Comparison of ENCODE assay signal across 8 cellular contexts in genomic region chr6:110681543-110682459, GRCh38.
A peak's percentile ranks its signal among the peaks of the same experiment; 100 is the strongest.
DNase-seq lines count a peak whose midpoint lies in the region; ATAC-seq lines count a peak whose summit lies in the region.

No MANE protein-coding gene starts in this region.

- H4K5ac ChIP-seq in mesendoderm (ENCODE audit: low read length), result no peak overlapping the region

- no peaks in the 10 kb centered on the region for H3K79me2 ChIP-seq in mesendoderm (ENCODE audit: control insufficient read depth, insufficient read depth, low read length)

- H3K27me3 Mint-ChIP-seq in activated T-helper 2 cell treated with anti-CD3 and anti-CD28 coated beads, Interferon-gamma antibody, Interleukin-2, Interleukin-4, amounts not matched to agents 10 μg/mL and 5 μg/mL and 100 μg/mL, durations not matched to agents 14 hours and 24 hours and 36 hours (ENCODE audit: low read depth), result no peaks in the 10 kb centered on the region
- H3K27me3 Mint-ChIP-seq in activated CD4-positive, alpha-beta memory T cell treated with anti-CD3 and anti-CD28 coated beads, Interleukin-2, amount 10 ng/mL, durations not matched to agents 7 days and 5 days, result no peaks in the 10 kb centered on the region

- CTCF ChIA-PET in activated CD4-positive, alpha-beta memory T cell treated with anti-CD3 and anti-CD28 coated beads, Interleukin-2, amount 10 ng/mL, durations not matched to agents 7 days and 5 days (lab: Charles Lee), result interaction anchor here (0.6 to 3.9 kb wide), 36 partner anchors 8 to 477 kb away, joined by 3 to 92 read pairs (median 4); partner anchors contain the start of genes AMD1, CDK19, GTF3C6 and RPF2

- no peak overlapping the region for H2BK15ac ChIP-seq in mesendoderm (replicated peaks; ENCODE audit: low read depth)

- POLR2A ChIA-PET in activated CD4-positive, alpha-beta memory T cell treated with anti-CD3 and anti-CD28 coated beads, Interleukin-2, amount 10 ng/mL, durations not matched to agents 7 days and 5 days (lab: Charles Lee), result interaction anchor here (1.0 to 3.3 kb wide), 10 partner anchors 132 to 300 kb away, joined by 3 to 24 read pairs (median 4); partner anchors contain the start of genes AMD1, CDK19, GTF3C6 and RPF2

- H3K4me2 ChIP-seq in mesendoderm (ENCODE audit: low read length), result no peak overlapping the region

- H3K36me3 ChIP-seq in mesendoderm (ENCODE audit: control insufficient read depth, insufficient read depth, low read length), result no peaks in the 10 kb centered on the region

- ATAC-seq in GM18511 (IDR thresholded peaks at IDR 0.05; ENCODE audit: unreplicated experiment), result peak; percentile 23
- ATAC-seq in HG03565 (IDR thresholded peaks at IDR 0.05; ENCODE audit: unreplicated experiment), result peak; percentile 6

- no peak overlapping the region for H3K56ac ChIP-seq in mesendoderm (ENCODE audit: low read length)

- WGBS in mesendoderm (ENCODE audit: extremely low coverage, insufficient coverage, low lambda C conversion rate), result no CpG with 5 or more reads among the region's 4 CpGs

- H3K79me1 ChIP-seq in mesendoderm (ENCODE audit: low read length), result no peaks in the 10 kb centered on the region

- H2BK5ac ChIP-seq in mesendoderm (ENCODE audit: low read length), result no peak overlapping the region

- no peak overlapping the region for H2AK5ac ChIP-seq in mesendoderm (ENCODE audit: low read length)

- intact Hi-C loops in activated T-helper 2 cell treated with anti-CD3 and anti-CD28 coated beads, Interferon-gamma antibody, Interleukin-2, Interleukin-4, amounts not matched to agents 10 μg/mL and 5 μg/mL and 100 μg/mL, durations not matched to agents 14 hours and 24 hours and 36 hours (cut with micrococcal nuclease), result loop anchor here (1.0 to 2.0 kb wide), 4 partner anchors 133 to 268 kb away; partner anchors contain the start of genes AMD1 and CDK19

- no peak overlapping the region for H3K27ac ChIP-seq in mesendoderm (ENCODE audit: low read depth, low read length)

- no peak overlapping the region for H3K4ac ChIP-seq in mesendoderm (ENCODE audit: low read depth, low read length)

- H2BK120ac ChIP-seq in mesendoderm (ENCODE audit: low read depth, low read length), result no peak overlapping the region

- H3K9me3 Mint-ChIP-seq in activated T-helper 2 cell treated with anti-CD3 and anti-CD28 coated beads, Interferon-gamma antibody, Interleukin-2, Interleukin-4, amounts not matched to agents 10 μg/mL and 5 μg/mL and 100 μg/mL, durations not matched to agents 14 hours and 24 hours and 36 hours, result no peaks in the 10 kb centered on the region
- H3K9me3 Mint-ChIP-seq in activated CD4-positive, alpha-beta memory T cell treated with anti-CD3 and anti-CD28 coated beads, Interleukin-2, amount 10 ng/mL, durations not matched to agents 7 days and 5 days, result no peaks in the 10 kb centered on the region

- no peak overlapping the region for H3K18ac ChIP-seq in mesendoderm (ENCODE audit: low read length)

- H3K4me3 ChIP-seq in mesendoderm (ENCODE audit: low read length), result no peak overlapping the region

- no peaks in the 10 kb centered on the region for H3K27me3 ChIP-seq in mesendoderm (ENCODE audit: insufficient read depth, low read length, poor library complexity)

- no peak for DNase-seq in activated T-helper 2 cell treated with anti-CD3 and anti-CD28 coated beads, Interferon-gamma antibody, Interleukin-2, Interleukin-4, amounts not matched to agents 10 μg/mL and 5 μg/mL and 100 μg/mL, durations not matched to agents 14 hours and 24 hours and 36 hours (ENCODE audit: low spot score)
- DNase-seq in myocyte (ENCODE audit: low read depth) (peak; percentile 18), RKO (ENCODE audit: low spot score) (no peak), mesendoderm (no peak)
- DNase-seq in activated CD4-positive, alpha-beta memory T cell treated with anti-CD3 and anti-CD28 coated beads, Interleukin-2, amount 10 ng/mL, durations not matched to agents 7 days and 5 days, result no peak
- DNase-seq in activated naive CD4-positive, alpha-beta T cell (lab: John Stamatoyannopoulos, UW), result no peak

- no peaks in the 10 kb centered on the region for H3K36me3 Mint-ChIP-seq in activated T-helper 2 cell treated with anti-CD3 and anti-CD28 coated beads, Interferon-gamma antibody, Interleukin-2, Interleukin-4, amounts not matched to agents 10 μg/mL and 5 μg/mL and 100 μg/mL, durations not matched to agents 14 hours and 24 hours and 36 hours (ENCODE audit: low read depth)
- H3K36me3 Mint-ChIP-seq in activated CD4-positive, alpha-beta memory T cell treated with anti-CD3 and anti-CD28 coated beads, Interleukin-2, amount 10 ng/mL, durations not matched to agents 7 days and 5 days (ENCODE audit: low read depth), result peaks cover 6% of the 10 kb centered on the region

- peaks cover 25% of the 10 kb centered on the region for H3K4me1 Mint-ChIP-seq in activated T-helper 2 cell treated with anti-CD3 and anti-CD28 coated beads, Interferon-gamma antibody, Interleukin-2, Interleukin-4, amounts not matched to agents 10 μg/mL and 5 μg/mL and 100 μg/mL, durations not matched to agents 14 hours and 24 hours and 36 hours (ENCODE audit: low read depth)
- H3K4me1 Mint-ChIP-seq in activated CD4-positive, alpha-beta memory T cell treated with anti-CD3 and anti-CD28 coated beads, Interleukin-2, amount 10 ng/mL, durations not matched to agents 7 days and 5 days, result peaks cover 13% of the 10 kb centered on the region

- peak overlapping the region; percentile 62 for H3K27ac Mint-ChIP-seq in activated T-helper 2 cell treated with anti-CD3 and anti-CD28 coated beads, Interferon-gamma antibody, Interleukin-2, Interleukin-4, amounts not matched to agents 10 μg/mL and 5 μg/mL and 100 μg/mL, durations not matched to agents 14 hours and 24 hours and 36 hours
- H3K27ac Mint-ChIP-seq in activated CD4-positive, alpha-beta memory T cell treated with anti-CD3 and anti-CD28 coated beads, Interleukin-2, amount 10 ng/mL, durations not matched to agents 7 days and 5 days, result no peak overlapping the region

- no peak overlapping the region for H3K4me3 Mint-ChIP-seq in activated T-helper 2 cell treated with anti-CD3 and anti-CD28 coated beads, Interferon-gamma antibody, Interleukin-2, Interleukin-4, amounts not matched to agents 10 μg/mL and 5 μg/mL and 100 μg/mL, durations not matched to agents 14 hours and 24 hours and 36 hours (ENCODE audit: low read depth)
- no peak overlapping the region for H3K4me3 Mint-ChIP-seq in activated CD4-positive, alpha-beta memory T cell treated with anti-CD3 and anti-CD28 coated beads, Interleukin-2, amount 10 ng/mL, durations not matched to agents 7 days and 5 days

- H3K9ac ChIP-seq in mesendoderm (ENCODE audit: low read length), result no peak overlapping the region

- H3K4me1 ChIP-seq in mesendoderm (ENCODE audit: control insufficient read depth, low read depth, low read length), result no peaks in the 10 kb centered on the region

- no peak overlapping the region for H3K23ac ChIP-seq in mesendoderm (ENCODE audit: low read length)

- no peak overlapping the region for H4K8ac ChIP-seq in mesendoderm (ENCODE audit: low read depth, low read length)
